In genomic region chr2:27217173-27218121, GRCh38 we compare ENCODE assay signal across 1 cellular context.
A peak's percentile ranks its signal among the peaks of the same experiment; 100 is the strongest.
TF ChIP-seq lines count a peak whose summit lies in the region.

Gene CAD, plus strand, starts transcription at chr2:27217369. Its CDS starts 183 bp downstream, at chr2:27217552.

TF ChIP-seq in HepG2, 621 proteins besides CTCF, POLR2A, EP300 and RAD21 (continued from another document and continues in another):
- TF ChIP-seq ZFP36L2 (CRISPR knock-in tag; IDR thresholded peaks at IDR 0.05) (0 out of 2 replicates have a peak, but pooled peaks have one; percentile 8), SNAPC2 (CRISPR knock-in tag; IDR thresholded peaks at IDR 0.05) (no peak), RBAK (CRISPR knock-in tag; IDR thresholded peaks at IDR 0.05) (no peak), SNAPC4 (CRISPR knock-in tag; IDR thresholded peaks at IDR 0.05) (no peak), ZNF570 (CRISPR knock-in tag; IDR thresholded peaks at IDR 0.05; ENCODE audit: borderline replicate concordance) (no peak), HOXA7 (CRISPR knock-in tag; IDR thresholded peaks at IDR 0.05) (no peak), PTBP1 (IDR thresholded peaks at IDR 0.05; ENCODE audit: low read depth, low read length, poor library complexity, severe bottlenecking) (no peak), ZNF543 (CRISPR knock-in tag; IDR thresholded peaks at IDR 0.05) (no peak), FOXC1 (CRISPR knock-in tag; IDR thresholded peaks at IDR 0.05; ENCODE audit: borderline replicate concordance) (peak; percentile 44; the same call in 1 of the 2 replicates), ZNF382 (CRISPR knock-in tag; IDR thresholded peaks at IDR 0.05; ENCODE audit: borderline replicate concordance) (no peak), MBD4 (IDR thresholded peaks at IDR 0.05; ENCODE audit: borderline replicate concordance, low read length) (no peak), HMGXB4 (CRISPR knock-in tag; IDR thresholded peaks at IDR 0.05; ENCODE audit: borderline replicate concordance in 1 of 2, low read depth in 1 of 2) (peak in 1 of 2 experiments; percentile 54; a peak in 1 of 4 replicates), HBP1 (CRISPR knock-in tag; IDR thresholded peaks at IDR 0.05; ENCODE audit: low read depth) (no peak; the same call in 1 of the 2 replicates), GATA4 (IDR thresholded peaks at IDR 0.05; ENCODE audit: borderline replicate concordance, low read depth) (no peak), ZHX1 (CRISPR knock-in tag; IDR thresholded peaks at IDR 0.05; ENCODE audit: low read depth) (peak; percentile 57; the same call in 1 of the 2 replicates), MATR3 (CRISPR knock-in tag; IDR thresholded peaks at IDR 0.05) (no peak), ZNF883 (CRISPR knock-in tag; IDR thresholded peaks at IDR 0.05; ENCODE audit: not compliant biosample characterization) (peak; percentile 73), ZNF547 (CRISPR knock-in tag; IDR thresholded peaks at IDR 0.05) (peak; percentile 91), PHF5A (CRISPR knock-in tag; IDR thresholded peaks at IDR 0.05; ENCODE audit: low read depth, unreplicated experiment) (no peak), ATF1 (CRISPR knock-in tag; IDR thresholded peaks at IDR 0.05) (no peak), FOXO4 (CRISPR knock-in tag; conservative IDR thresholded peaks at IDR 0.05) (no peak), EZH2 (conservative IDR thresholded peaks at IDR 0.05; ENCODE audit: low read depth, low read length) (no peak), ZNF124 (CRISPR knock-in tag; IDR thresholded peaks at IDR 0.05) (no peak), ZNF605 (CRISPR knock-in tag; IDR thresholded peaks at IDR 0.05) (no peak), CEBPZ (IDR thresholded peaks at IDR 0.05; ENCODE audit: low read length) (no peak), ZNF512 (CRISPR knock-in tag; IDR thresholded peaks at IDR 0.05) (no peak), KAT7 (CRISPR knock-in tag; IDR thresholded peaks at IDR 0.05; ENCODE audit: borderline replicate concordance) (0 out of 2 replicates have a peak, but pooled peaks have one; percentile 60), ZNF441 (CRISPR knock-in tag; IDR thresholded peaks at IDR 0.05; ENCODE audit: borderline replicate concordance) (peak; percentile 24; the same call in 1 of the 2 replicates), ZNF253 (CRISPR knock-in tag; IDR thresholded peaks at IDR 0.05; ENCODE audit: borderline replicate concordance) (peak; percentile 66; the same call in 1 of the 2 replicates), ZNF772 (CRISPR knock-in tag; IDR thresholded peaks at IDR 0.05) (peak; percentile 44; the same call in 1 of the 2 replicates), ZNF589 (CRISPR knock-in tag; conservative IDR thresholded peaks at IDR 0.05) (no peak; the same call in 1 of the 2 replicates), CEBPG (CRISPR knock-in tag; IDR thresholded peaks at IDR 0.05) (no peak), ZFP62 (CRISPR knock-in tag; IDR thresholded peaks at IDR 0.05) (no peak), GLI4 (CRISPR knock-in tag; IDR thresholded peaks at IDR 0.05; ENCODE audit: borderline replicate concordance) (no peak), GATAD1 (CRISPR knock-in tag; IDR thresholded peaks at IDR 0.05) (peak; percentile 58; the same call in 1 of the 2 replicates), ZBTB49 (CRISPR knock-in tag; IDR thresholded peaks at IDR 0.05; ENCODE audit: borderline replicate concordance) (no peak), ATF2 (CRISPR knock-in tag; IDR thresholded peaks at IDR 0.05) (no peak), SMC3 (IDR thresholded peaks at IDR 0.05; ENCODE audit: low read length) (no peak)
